ENCODE assay signal across 9 cellular contexts in genomic region chr12:6180300-6181051, GRCh38. TPM values are rescaled to one million over a fixed set of nuclear protein-coding genes. Genes with fewer than 3 reads are reported as not detected.
A peak's percentile ranks its signal among the peaks of the same experiment; 100 is the strongest.
DNase-seq lines count a peak whose midpoint lies in the region; ATAC-seq, FAIRE-seq and TF ChIP-seq lines count a peak whose summit lies in the region.
"Had no signal": no experiment of that assay in that cellular context is flagged by ENCODE, and none has a peak within 500 bp of the region (broad histone marks: within the 10 kb centered on the region; RNA-seq: fewer than 3 reads in every experiment).

No MANE protein-coding gene starts in this region.

- peaks cover 0 to 5% of the 10 kb centered on the region in 2 experiments; a peak in 2 of 5 replicates for H3K27me3 ChIP-seq in HepG2 (ENCODE audit: control insufficient read depth in 1 of 2, insufficient read depth in 2 of 2, low read length in 2 of 2)
- H3K27me3 ChIP-seq in thoracic aorta (replicated peaks; ENCODE audit: insufficient read depth) = no peaks in the 10 kb centered on the region

- peaks cover 4% of the 10 kb centered on the region for H3K79me2 ChIP-seq in HepG2 (ENCODE audit: insufficient read depth, low read length)

- no peaks in the 10 kb centered on the region for H4K20me1 ChIP-seq in HepG2 (ENCODE audit: insufficient read depth, low read length)

- 63% methylated on average over 13 of the region's 21 CpGs for WGBS in HepG2 (ENCODE audit: low lambda C conversion rate)

- CTCF ChIA-PET in HepG2 (lab: Yijun Ruan, JAX; ENCODE audit: low intra/inter-chr PET ratio, low total read pairs) = no interaction called here

- BruUV-seq in HepG2 (replicated peaks; lab: Mats Ljungman, UMichigan) = no TSS peak

- no peak for TF ChIP-seq POLR2A in HepG2 (IDR thresholded peaks at IDR 0.05; ENCODE audit: insufficient read depth in 1 of 2, low read depth in 2 of 2, low read length in 2 of 2)

- H3K4me2 ChIP-seq in HepG2 (ENCODE audit: low read depth, low read length) = peak overlapping the region; percentile 48

- H3K9me3 ChIP-seq in HepG2 (ENCODE audit: low read length) = no peaks in the 10 kb centered on the region
- no peaks in the 10 kb centered on the region for H3K9me3 ChIP-seq in thoracic aorta

- H3K4me3 ChIP-seq in HepG2 (replicated peaks in 1 of 3; ENCODE audit: insufficient read depth in 1 of 3, low read depth in 2 of 3, low read length in 3 of 3) (peak overlapping the region in 1 of 3 experiments; percentile 49; a peak in 1 of 6 replicates), thoracic aorta (no peak overlapping the region)

- in situ Hi-C loops in HepG2 (cut with HindIII; ENCODE audit: extremely low pct_ligation_motif_present, low pct_unique_long_range_greater_than_20kb) = loop anchor here (5.0 kb wide), 1 partner anchor 118 kb away; no protein-coding TSS in a partner anchor
- in situ Hi-C loops in GM13976 (cut with MboI; ENCODE audit: low sequenced_read_pairs, unreplicated experiment) = no loop called here

- H3K9ac ChIP-seq in HepG2 (ENCODE audit: insufficient read depth, low read depth, low read length) = peak overlapping the region; percentile 16

- TF ChIP-seq RAD21 in HepG2 (CRISPR knock-in tag; IDR thresholded peaks at IDR 0.05) = no peak

- H3K4me1 ChIP-seq in HepG2 (ENCODE audit: insufficient read depth, low read length) = peaks cover 67% of the 10 kb centered on the region
- peaks cover 48 to 69% of the 10 kb centered on the region in 2 donors for H3K4me1 ChIP-seq in thoracic aorta (ENCODE audit: control insufficient read depth in 1 of 2, low read depth in 2 of 2)

- peak overlapping the region; percentile 20 for H3K27ac ChIP-seq in cingulate gyrus (ENCODE audit: low read depth, low read length)
- no peak overlapping the region for H3K27ac ChIP-seq in HepG2 (ENCODE audit: extremely low read length, insufficient read depth, low read length)
- peak overlapping the region; percentile 73 to 91 for H3K27ac ChIP-seq in thoracic aorta

- no peaks in the 10 kb centered on the region for H3K36me3 ChIP-seq in HepG2 (replicated peaks in 1 of 2; ENCODE audit: control insufficient read depth in 1 of 2, insufficient read depth in 2 of 2, low read length in 2 of 2)
- H3K36me3 ChIP-seq in thoracic aorta = no peaks in the 10 kb centered on the region

- POLR2A ChIA-PET in HepG2 (lab: Yijun Ruan, JAX) = no interaction called here

- no peak for TF ChIP-seq CTCF in HepG2 (CRISPR knock-in tag; IDR thresholded peaks at IDR 0.05)
- no peak for TF ChIP-seq CTCF in thoracic aorta (IDR thresholded peaks at IDR 0.05)
- TF ChIP-seq CTCF in D721Med (IDR thresholded peaks at IDR 0.05; ENCODE audit: insufficient read depth, missing control alignments) = no peak
- TF ChIP-seq CTCF in GM13976 (IDR thresholded peaks at IDR 0.05; ENCODE audit: borderline replicate concordance, control extremely low read depth, extremely low read depth, insufficient read depth, missing control alignments) = no peak

- H2AFZ ChIP-seq in HepG2 (ENCODE audit: low read length) = no peak overlapping the region

- FAIRE-seq in HepG2 (lab: Jason Lieb, UNC) = peak; percentile 44
- no peak for FAIRE-seq in D721Med (lab: Jason Lieb, UNC)

- TF ChIP-seq EP300 in HepG2 (IDR thresholded peaks at IDR 0.05; ENCODE audit: low read depth in 2 of 2, low read length in 2 of 2) (no peak), HepG2 (CRISPR knock-in tag; IDR thresholded peaks at IDR 0.05; ENCODE audit: borderline replicate concordance) (no peak)

- ATAC-seq in HepG2 (peak; percentile 45), thoracic aorta (ENCODE audit: insufficient number of reproducible peaks, low FRiP score, low read depth) (no peak), GM19455 (IDR thresholded peaks at IDR 0.05; ENCODE audit: unreplicated experiment) (no peak), HG03469 (IDR thresholded peaks at IDR 0.05; ENCODE audit: unreplicated experiment) (no peak)

- DNase-seq in LHCN-M2 (ENCODE audit: low read depth) (peak; percentile 94), HepG2 (ENCODE audit: low spot score) (peak; percentile 76), thoracic aorta (ENCODE audit: low spot score) (no peak), D721Med (ENCODE audit: insufficient read length, low spot score) (no peak), GM13976 (ENCODE audit: low spot score) (no peak)
- DNase-seq: NCI-H748 treated with DMSO at 0.1 percent for 48 hours had no signal

- intact Hi-C loops in HepG2 (cut with micrococcal nuclease; ENCODE audit: unreplicated experiment) = loop anchor here (5.0 kb wide), 1 partner anchor 118 kb away; no protein-coding TSS in a partner anchor

TF ChIP-seq in HepG2, 621 proteins besides CTCF, POLR2A, EP300 and RAD21 (continues in another document):
- no peak for TF ChIP-seq NCOA1 (CRISPR knock-in tag; IDR thresholded peaks at IDR 0.05)
- TF ChIP-seq KLF12 (CRISPR knock-in tag; IDR thresholded peaks at IDR 0.05; ENCODE audit: borderline replicate concordance) = no peak
- peak; percentile 62 for TF ChIP-seq RARA (CRISPR knock-in tag; IDR thresholded peaks at IDR 0.05)
- TF ChIP-seq NFRKB (IDR thresholded peaks at IDR 0.05) = no peak
- TF ChIP-seq CSRNP2 (CRISPR knock-in tag; conservative IDR thresholded peaks at IDR 0.05; ENCODE audit: low read depth) = no peak
- TF ChIP-seq ZNF24 (IDR thresholded peaks at IDR 0.05) = no peak
- TF ChIP-seq ETV5 (CRISPR knock-in tag; IDR thresholded peaks at IDR 0.05; ENCODE audit: borderline replicate concordance) = peak; percentile 68; the same call in 1 of the 2 replicates

RNA-seq across cellular contexts. Expression of gene CD9, which starts 19.7 kb away (rescaled TPM):
- total RNA-seq in LHCN-M2 (2014; rRNA removed) (38.3 and 42.4 TPM in 2 replicates), HepG2 (2016; rRNA removed; fragmentation: Illumina TruSeq; extraction: Trizol) (4.3 and 5.8 TPM in 2 replicates), thoracic aorta (100 to 1,000 TPM; 249 to 300 TPM)
- 45.9 TPM for polyA plus RNA-seq in LHCN-M2 (2012)
- total RNA-seq in HepG2 (2016; cell fraction: cytosol; rRNA removed; fragmentation: Illumina TruSeq; extraction: Trizol; ENCODE audit: low read depth) = 1.3 and 2.0 TPM in 2 replicates
- total RNA-seq in HepG2 (2016; cell fraction: insoluble cytoplasmic fraction; rRNA removed; fragmentation: Illumina TruSeq; extraction: Trizol) = 2.4 and 6.9 TPM in 2 replicates
- total RNA-seq in HepG2 (2016; cell fraction: membrane; rRNA removed; fragmentation: Illumina TruSeq; extraction: Trizol) = 2.1 and 2.4 TPM in 2 replicates
- 5.9 and 6.5 TPM in 2 replicates for total RNA-seq in HepG2 (2016; cell fraction: nucleus; rRNA removed; fragmentation: Illumina TruSeq; extraction: Trizol)
- 38.3 and 40.1 TPM in 2 replicates for polyA plus RNA-seq in HepG2 (2011; rRNA removed)
- 30.3 and 47.3 TPM in 2 replicates for polyA plus RNA-seq in HepG2 (2011; cell fraction: cytosol; rRNA removed)
- polyA plus RNA-seq in HepG2 (2011; cell fraction: nucleus; rRNA removed) = 15.2 and 20.2 TPM in 2 replicates
- 30.0 and 52.7 TPM in 2 replicates for polyA plus RNA-seq in HepG2 (2012)
- 1.4 and 1.8 TPM in 2 replicates for polyA plus RNA-seq in HepG2 (2016; cell fraction: cytosol; fragmentation: Illumina TruSeq; extraction: Trizol; ENCODE audit: low read depth)
- 5.2 and 5.4 TPM in 2 replicates for polyA plus RNA-seq in HepG2 (2016; cell fraction: insoluble cytoplasmic fraction; fragmentation: Illumina TruSeq; extraction: Trizol; ENCODE audit: low read depth)
- 1.9 and 2.4 TPM in 2 replicates for polyA plus RNA-seq in HepG2 (2016; cell fraction: membrane; fragmentation: Illumina TruSeq; extraction: Trizol; ENCODE audit: low read depth)
- polyA plus RNA-seq in HepG2 (2016; cell fraction: nucleus; fragmentation: Illumina TruSeq; extraction: Trizol; ENCODE audit: insufficient read depth, low read depth) = 10.1 and 12.9 TPM in 2 replicates
- 21.6 and 243 TPM in 2 replicates for polyA minus RNA-seq in HepG2 (2011; rRNA and poly(A)+ RNA removed; ENCODE audit: low replicate concordance)
- polyA minus RNA-seq in HepG2 (2011; cell fraction: cytosol; rRNA and poly(A)+ RNA removed) = 12.1 and 13.6 TPM in 2 replicates
- polyA minus RNA-seq in HepG2 (2011; cell fraction: nucleus; rRNA and poly(A)+ RNA removed) = 8.9 and 10.4 TPM in 2 replicates

RNA-seq across cellular contexts. Expression of gene VWF, which starts 56.0 kb away (rescaled TPM):
- under 0.01 and 0.06 TPM in 2 replicates for total RNA-seq in LHCN-M2 (2014; rRNA removed)
- polyA plus RNA-seq in LHCN-M2 (2012) = 0.22 TPM
- total RNA-seq in HepG2 (2016; rRNA removed; fragmentation: Illumina TruSeq; extraction: Trizol) = 0.20 and 0.22 TPM in 2 replicates
- not detected in 2 replicates for total RNA-seq in HepG2 (2016; cell fraction: cytosol; rRNA removed; fragmentation: Illumina TruSeq; extraction: Trizol; ENCODE audit: low read depth)
- total RNA-seq in HepG2 (2016; cell fraction: insoluble cytoplasmic fraction; rRNA removed; fragmentation: Illumina TruSeq; extraction: Trizol) = 0.15 and 0.28 TPM in 2 replicates
- total RNA-seq in HepG2 (2016; cell fraction: membrane; rRNA removed; fragmentation: Illumina TruSeq; extraction: Trizol) = 0.03 and 0.15 TPM in 2 replicates
- total RNA-seq in HepG2 (2016; cell fraction: nucleus; rRNA removed; fragmentation: Illumina TruSeq; extraction: Trizol) = 0.12 and 0.19 TPM in 2 replicates
- polyA plus RNA-seq in HepG2 (2011; rRNA removed) = 0.25 and 0.63 TPM in 2 replicates
- 0.27 and 0.51 TPM in 2 replicates for polyA plus RNA-seq in HepG2 (2011; cell fraction: cytosol; rRNA removed)
- polyA plus RNA-seq in HepG2 (2011; cell fraction: nucleus; rRNA removed) = 0.79 and 2.1 TPM in 2 replicates
- 0.89 and 2.0 TPM in 2 replicates for polyA plus RNA-seq in HepG2 (2012)
- 0.08 TPM in 1 of 2 replicates, not detected in the other for polyA plus RNA-seq in HepG2 (2016; cell fraction: cytosol; fragmentation: Illumina TruSeq; extraction: Trizol; ENCODE audit: low read depth)
- 0.23 and 0.40 TPM in 2 replicates for polyA plus RNA-seq in HepG2 (2016; cell fraction: insoluble cytoplasmic fraction; fragmentation: Illumina TruSeq; extraction: Trizol; ENCODE audit: low read depth)
- polyA plus RNA-seq in HepG2 (2016; cell fraction: membrane; fragmentation: Illumina TruSeq; extraction: Trizol; ENCODE audit: low read depth) = not detected in 2 replicates
- 0.08 and 0.84 TPM in 2 replicates for polyA plus RNA-seq in HepG2 (2016; cell fraction: nucleus; fragmentation: Illumina TruSeq; extraction: Trizol; ENCODE audit: insufficient read depth, low read depth)
- 0.21 and 3.2 TPM in 2 replicates for polyA minus RNA-seq in HepG2 (2011; rRNA and poly(A)+ RNA removed; ENCODE audit: low replicate concordance)
- polyA minus RNA-seq in HepG2 (2011; cell fraction: cytosol; rRNA and poly(A)+ RNA removed) = 0.26 and 0.89 TPM in 2 replicates
- polyA minus RNA-seq in HepG2 (2011; cell fraction: nucleus; rRNA and poly(A)+ RNA removed) = 1.5 and 2.4 TPM in 2 replicates
- 100 to 1,000 TPM; 164 to 251 TPM for total RNA-seq in thoracic aorta

Comparison
In these comparisons a context has a peak if more than half of its experiments do, and no peak if none do; other contexts are left out.
1. DNase-seq: peak in LHCN-M2 (single experiment) and HepG2 (single experiment); none in thoracic aorta (single experiment), D721Med (single experiment) and GM13976 (single experiment).
2. RNA of gene VWF, which starts 56.0 kb away (total RNA-seq): 164 to 251 TPM in thoracic aorta; 0.03 to 0.28 TPM in HepG2 and under 0.01 to 0.06 TPM in LHCN-M2; every median in the first group is over 100 times any median in the second.